ENCODE assay signal across 12 cellular contexts in the genomic region with DNA sequence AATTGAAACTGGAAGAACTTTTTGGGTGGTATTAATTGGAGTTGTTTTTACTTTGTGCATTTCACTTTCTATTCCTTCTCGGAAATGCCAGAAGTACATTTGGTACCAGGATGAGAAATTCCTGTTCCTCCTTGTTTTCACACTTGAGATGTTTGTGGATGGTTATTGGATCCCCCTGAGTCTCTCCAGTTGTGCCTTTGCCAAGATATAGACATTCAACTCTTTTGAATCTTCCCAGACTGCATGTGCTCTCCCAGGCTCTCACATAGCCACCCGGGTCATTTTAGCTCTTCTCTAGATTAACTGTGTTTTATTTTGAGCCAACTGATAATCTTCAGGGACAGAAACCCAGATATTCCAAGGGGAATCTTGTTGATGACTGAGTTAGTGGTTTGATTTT.
DNase-seq lines count a peak whose midpoint lies in the region; ATAC-seq and TF ChIP-seq lines count a peak whose summit lies in the region.
"Had no signal": no experiment of that assay in that cellular context is flagged by ENCODE, and none has a peak within 500 bp of the region (broad histone marks: within the 10 kb centered on the region; RNA-seq: fewer than 3 reads in every experiment).

No MANE protein-coding gene starts in this region.

- no peak for TF ChIP-seq POLR2A in transverse colon (IDR thresholded peaks at IDR 0.05)

- TF ChIP-seq CTCF in transverse colon (IDR thresholded peaks at IDR 0.05), result no peak

- no peak for ATAC-seq in activated CD4-positive, alpha-beta T cell treated with anti-CD3 and anti-CD28 coated beads for 36 hours
- no peak for ATAC-seq in natural killer cell treated with Interleukin-12 subunit alpha and Interleukin-12 subunit beta and Interleukin-15 and Interleukin-18, amount 100 ng/mL, for 72 hours
- ATAC-seq in HG03045 (IDR thresholded peaks at IDR 0.05; ENCODE audit: unreplicated experiment), result no peak
- ATAC-seq: activated CD4-positive, CD25-positive, alpha-beta regulatory T cell treated with anti-CD3 and anti-CD28 coated beads, Interleukin-2, amount 50 U/mL, for 24 hours had no signal

- peaks cover 40% of the 10 kb centered on the region for H3K36me3 Mint-ChIP-seq in activated CD4-positive, alpha-beta T cell treated with anti-CD3 and anti-CD28 coated beads for 36 hours (ENCODE audit: low read depth)
- peaks cover 81% of the 10 kb centered on the region for H3K36me3 Mint-ChIP-seq in dendritic cell treated with granulocyte-macrophage colony-stimulating factor and Interleukin-4, amounts not matched to agents 40 ng/mL and 50 ng/mL, for 4 days (ENCODE audit: low read depth)
- H3K36me3 Mint-ChIP-seq in natural killer cell treated with Interleukin-12 subunit alpha and Interleukin-12 subunit beta and Interleukin-15 and Interleukin-18, amount 100 ng/mL, for 72 hours, result peaks cover 4% of the 10 kb centered on the region

- peak overlapping the region; percentile 71 to 84 (median 78) for H3K27ac ChIP-seq in transverse colon
- H3K27ac ChIP-seq: A549 had no signal

- no peaks in the 10 kb centered on the region for H3K9me3 Mint-ChIP-seq in activated CD4-positive, alpha-beta T cell treated with anti-CD3 and anti-CD28 coated beads for 36 hours (ENCODE audit: low read depth)
- H3K9me3 Mint-ChIP-seq in dendritic cell treated with granulocyte-macrophage colony-stimulating factor and Interleukin-4, amounts not matched to agents 40 ng/mL and 50 ng/mL, for 4 days, result no peaks in the 10 kb centered on the region
- no peaks in the 10 kb centered on the region for H3K9me3 Mint-ChIP-seq in natural killer cell treated with Interleukin-12 subunit alpha and Interleukin-12 subunit beta and Interleukin-15 and Interleukin-18, amount 100 ng/mL, for 72 hours

- peaks cover 51 to 92% (median 67%) of the 10 kb centered on the region in 4 donors for H3K4me1 ChIP-seq in transverse colon

- in situ Hi-C loops in transverse colon (cut with MboI; ENCODE audit: low pct_ligation_motif_present in 1 of 4, low pct_unique_long_range_greater_than_20kb in 1 of 4, low sequenced_read_pairs in 3 of 4), result no loop called here

- CTCF ChIA-PET in activated CD4-positive, alpha-beta T cell treated with anti-CD3 and anti-CD28 coated beads for 36 hours (lab: Charles Lee), result interaction anchor here (2.4 kb wide), 1 partner anchor 38 kb away, joined by 8 read pairs; no protein-coding TSS in a partner anchor

- no peak for TF ChIP-seq EP300 in transverse colon (IDR thresholded peaks at IDR 0.05; ENCODE audit: low read depth)

- intact Hi-C loops in activated CD4-positive, alpha-beta T cell treated with anti-CD3 and anti-CD28 coated beads for 36 hours (cut with DNase I, micrococcal nuclease), result no loop called here
- intact Hi-C loops in dendritic cell treated with granulocyte-macrophage colony-stimulating factor and Interleukin-4, amounts not matched to agents 40 ng/mL and 50 ng/mL, for 4 days (cut with micrococcal nuclease), result no loop called here
- intact Hi-C loops in transverse colon (cut with DNase I; ENCODE audit: low total_unique reads), result loop anchor here (10.0 kb wide), 1 partner anchor 51 kb away; no protein-coding TSS in a partner anchor

- 40 to 58% methylated on average over 2 of the region's 2 CpGs for WGBS in transverse colon (ENCODE audit: low coverage in 1 of 2), 2 donors

- no peak overlapping the region for H3K4me3 ChIP-seq in transverse colon
- H3K4me3 ChIP-seq: A549 had no signal

- no peaks in the 10 kb centered on the region for H3K36me3 ChIP-seq in transverse colon

- POLR2A ChIA-PET in activated CD4-positive, alpha-beta T cell treated with anti-CD3 and anti-CD28 coated beads for 36 hours (lab: Charles Lee), result no interaction called here

- DNase-seq in activated CD4-positive, alpha-beta T cell treated with anti-CD3 and anti-CD28 coated beads for 36 hours, result no peak
- DNase-seq in activated CD4-positive, alpha-beta T cell treated with anti-CD3 and anti-CD28 coated beads for 48 hours, result no peak
- DNase-seq in natural killer cell treated with Interleukin-12 subunit alpha and Interleukin-12 subunit beta and Interleukin-15 and Interleukin-18, amount 100 ng/mL, for 72 hours (ENCODE audit: low spot score), result no peak
- no peak for DNase-seq in transverse colon
- no peak for DNase-seq in NCI-H2196 treated with DMSO at 0.1 percent for 48 hours (lab: John Stamatoyannopoulos, UW; ENCODE audit: unreplicated experiment)
- no peak for DNase-seq in NCI-H510A treated with DMSO at 0.1 percent for 48 hours (lab: John Stamatoyannopoulos, UW)
- DNase-seq: Karpas-422, NCI-H226 had no signal

- no peaks in the 10 kb centered on the region for H3K9me3 ChIP-seq in transverse colon
- H3K9me3 ChIP-seq: A549 had no signal

- no peaks in the 10 kb centered on the region for H3K27me3 Mint-ChIP-seq in activated CD4-positive, alpha-beta T cell treated with anti-CD3 and anti-CD28 coated beads for 36 hours
- no peaks in the 10 kb centered on the region for H3K27me3 Mint-ChIP-seq in dendritic cell treated with granulocyte-macrophage colony-stimulating factor and Interleukin-4, amounts not matched to agents 40 ng/mL and 50 ng/mL, for 4 days
- H3K27me3 Mint-ChIP-seq in natural killer cell treated with Interleukin-12 subunit alpha and Interleukin-12 subunit beta and Interleukin-15 and Interleukin-18, amount 100 ng/mL, for 72 hours, result no peaks in the 10 kb centered on the region

- no peak overlapping the region for H3K4me3 Mint-ChIP-seq in activated CD4-positive, alpha-beta T cell treated with anti-CD3 and anti-CD28 coated beads for 36 hours
- H3K4me3 Mint-ChIP-seq in dendritic cell treated with granulocyte-macrophage colony-stimulating factor and Interleukin-4, amounts not matched to agents 40 ng/mL and 50 ng/mL, for 4 days, result no peak overlapping the region
- peak overlapping the region; percentile 4 for H3K4me3 Mint-ChIP-seq in natural killer cell treated with Interleukin-12 subunit alpha and Interleukin-12 subunit beta and Interleukin-15 and Interleukin-18, amount 100 ng/mL, for 72 hours

- peaks cover 83% of the 10 kb centered on the region for H3K4me1 Mint-ChIP-seq in activated CD4-positive, alpha-beta T cell treated with anti-CD3 and anti-CD28 coated beads for 36 hours
- peaks cover 88% of the 10 kb centered on the region for H3K4me1 Mint-ChIP-seq in dendritic cell treated with granulocyte-macrophage colony-stimulating factor and Interleukin-4, amounts not matched to agents 40 ng/mL and 50 ng/mL, for 4 days (ENCODE audit: low read depth)
- peaks cover 65 to 78% of the 10 kb centered on the region in 2 donors for H3K4me1 Mint-ChIP-seq in natural killer cell treated with Interleukin-12 subunit alpha and Interleukin-12 subunit beta and Interleukin-15 and Interleukin-18, amount 100 ng/mL, for 72 hours (ENCODE audit: low read depth in 2 of 2)

- H3K27me3 ChIP-seq in transverse colon, result no peaks in the 10 kb centered on the region

- peak overlapping the region; percentile 24 for H3K27ac Mint-ChIP-seq in activated CD4-positive, alpha-beta T cell treated with anti-CD3 and anti-CD28 coated beads for 36 hours
- peak overlapping the region; percentile 42 for H3K27ac Mint-ChIP-seq in dendritic cell treated with granulocyte-macrophage colony-stimulating factor and Interleukin-4, amounts not matched to agents 40 ng/mL and 50 ng/mL, for 4 days
- H3K27ac Mint-ChIP-seq in natural killer cell treated with Interleukin-12 subunit alpha and Interleukin-12 subunit beta and Interleukin-15 and Interleukin-18, amount 100 ng/mL, for 72 hours, result peak overlapping the region in 1 of 2 donors; percentile 33
